ENCODE assay signal across 25 cellular contexts in the genomic region with DNA sequence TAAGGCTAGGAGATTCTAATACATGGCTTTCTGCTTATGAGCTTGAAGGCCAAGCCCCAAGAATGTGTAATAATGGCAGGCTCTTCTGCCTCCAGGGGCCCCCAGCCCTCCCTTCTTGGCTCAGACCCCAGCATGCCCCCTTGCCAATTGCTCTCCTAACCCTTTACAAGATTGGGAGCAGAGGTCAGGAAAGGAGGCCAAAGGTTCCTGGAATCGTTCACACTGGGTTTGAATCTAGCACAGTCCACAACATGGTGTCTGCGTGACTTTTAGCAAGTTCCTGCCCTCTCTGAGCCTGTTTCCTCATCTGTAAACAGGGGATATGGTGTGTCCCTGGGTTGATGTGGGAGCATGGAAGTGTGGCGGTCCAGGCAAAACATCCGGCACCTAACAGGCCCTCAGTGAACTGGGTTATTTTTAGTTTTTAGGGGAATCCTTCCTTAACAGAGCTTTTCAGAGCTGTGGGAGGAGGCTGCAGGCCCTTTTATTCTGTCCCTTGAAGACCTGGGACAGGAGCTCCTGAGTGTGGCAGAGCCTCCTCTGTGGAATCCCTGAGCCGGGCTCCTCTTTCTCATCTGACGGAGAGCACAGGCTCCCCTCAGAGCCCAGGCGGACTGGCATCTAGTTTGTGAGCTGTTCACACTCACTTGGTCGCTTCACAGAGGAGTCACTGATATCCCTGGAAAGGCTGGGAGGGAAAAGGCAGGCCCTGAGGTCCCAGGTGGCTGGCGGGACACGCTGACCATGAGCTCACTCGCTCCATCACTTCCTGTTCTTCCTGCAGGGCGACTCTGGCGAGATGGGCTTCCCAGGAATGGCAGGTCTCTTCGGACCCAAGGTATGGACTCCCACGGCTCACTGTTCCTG. TPM values are rescaled to one million over a fixed set of nuclear protein-coding genes. Genes with fewer than 3 reads are reported as not detected.
DNase-seq lines count a peak whose midpoint lies in the region; ATAC-seq and TF ChIP-seq lines count a peak whose summit lies in the region.
"Had no signal": no experiment of that assay in that cellular context is flagged by ENCODE, and none has a peak within 500 bp of the region (broad histone marks: within the 10 kb centered on the region; RNA-seq: fewer than 3 reads in every experiment).

No MANE protein-coding gene starts in this region.

- H3K27ac ChIP-seq in RWPE2 (ENCODE audit: poor library complexity, severe bottlenecking) (no peak overlapping the region), adrenal gland (no peak overlapping the region), right lobe of liver (no peak overlapping the region), testis (no peak overlapping the region)
- H3K27ac ChIP-seq: esophagus squamous epithelium, heart right ventricle, neutrophil, psoas muscle, SK-N-MC had no signal

- H3K9me3 ChIP-seq in RWPE2 (ENCODE audit: severe bottlenecking) (peaks cover 2% of the 10 kb centered on the region), adrenal gland (replicated peaks in 1 of 3) (peaks cover 0 to 5% (median 0%) of the 10 kb centered on the region in 3 donors), right lobe of liver (peaks cover 0 to 2% (median 0%) of the 10 kb centered on the region in 4 donors), testis (no peaks in the 10 kb centered on the region)

- H3K27me3 ChIP-seq in RWPE2 (ENCODE audit: insufficient read depth, poor library complexity, severe bottlenecking) (no peaks in the 10 kb centered on the region), adrenal gland (no peaks in the 10 kb centered on the region), right lobe of liver (no peaks in the 10 kb centered on the region), testis (no peaks in the 10 kb centered on the region)
- H3K27me3 ChIP-seq: esophagus squamous epithelium, heart right ventricle had no signal

- ATAC-seq in RWPE2 (ENCODE audit: low read depth), result no peak
- peak; percentile 56 to 84 (median 76) for ATAC-seq in right lobe of liver
- no peak for ATAC-seq in GM19397 (IDR thresholded peaks at IDR 0.05; ENCODE audit: unreplicated experiment)
- ATAC-seq: activated T-cell treated with anti-CD3 and anti-CD28 coated beads, Interleukin-2, amount 50 U/mL, for 72 hours; psoas muscle; T-helper 17 cell had no signal

- WGBS in adrenal gland, 4 donors, result 87 to 91% (median 88%) methylated on average over 12 to 15 of the region's 15 CpGs
- WGBS in right lobe of liver (ENCODE audit: insufficient coverage, low coverage, low lambda C conversion rate, missing lambda C conversion rate), result 65% methylated on average over 7 of the region's 15 CpGs
- 90 to 93% methylated on average over 11 to 15 of the region's 15 CpGs for WGBS in testis, 2 donors

- no peaks in the 10 kb centered on the region for H3K4me1 ChIP-seq in RWPE2 (ENCODE audit: insufficient read depth, poor library complexity, severe bottlenecking)
- H3K4me1 ChIP-seq in adrenal gland (replicated peaks in 1 of 2), result no peaks in the 10 kb centered on the region
- H3K4me1 ChIP-seq in right lobe of liver, result peaks cover 0 to 12% (median 0%) of the 10 kb centered on the region in 4 donors
- H3K4me1 ChIP-seq in testis, result no peaks in the 10 kb centered on the region
- H3K4me1 ChIP-seq: esophagus squamous epithelium, psoas muscle had no signal

- intact Hi-C loops in adrenal gland (cut with DNase I) (no loop called here), right lobe of liver (cut with DNase I) (loop anchor here in 1 of 2 donors (5.0 kb wide), 1 partner anchor 142 kb away; the partner anchor contains the start of gene COL27A1), testis (cut with DNase I; ENCODE audit: low total_unique reads) (no loop called here)

- H3K4me3 ChIP-seq in RWPE2 (ENCODE audit: severe bottlenecking) (no peak overlapping the region), adrenal gland (no peak overlapping the region), right lobe of liver (no peak overlapping the region), testis (no peak overlapping the region)
- H3K4me3 ChIP-seq: esophagus squamous epithelium, heart right ventricle, psoas muscle, SK-N-MC had no signal

- TF ChIP-seq CTCF in RWPE2 (IDR thresholded peaks at IDR 0.05; ENCODE audit: poor library complexity, severe bottlenecking), result no peak
- TF ChIP-seq CTCF in adrenal gland (IDR thresholded peaks at IDR 0.05), result no peak
- TF ChIP-seq CTCF in right lobe of liver (IDR thresholded peaks at IDR 0.05), result no peak
- TF ChIP-seq CTCF in testis (IDR thresholded peaks at IDR 0.05), result no peak
- no peak for TF ChIP-seq CTCF in GM10266 (IDR thresholded peaks at IDR 0.05; ENCODE audit: control insufficient read depth, insufficient read depth, low read depth, missing control alignments)

- H3K36me3 ChIP-seq in RWPE2 (ENCODE audit: low read depth), result peaks cover 44% of the 10 kb centered on the region
- peaks cover 0 to 19% of the 10 kb centered on the region in 2 donors for H3K36me3 ChIP-seq in adrenal gland (replicated peaks in 1 of 2)
- H3K36me3 ChIP-seq in right lobe of liver, result peaks cover 0 to 8% (median 2%) of the 10 kb centered on the region in 4 donors
- no peaks in the 10 kb centered on the region for H3K36me3 ChIP-seq in testis (ENCODE audit: low read depth, missing control alignments)
- H3K36me3 ChIP-seq: neutrophil had no signal

- TF ChIP-seq POLR2A in adrenal gland (IDR thresholded peaks at IDR 0.05) (no peak), right lobe of liver (IDR thresholded peaks at IDR 0.05) (no peak), testis (IDR thresholded peaks at IDR 0.05) (no peak)

- DNase-seq in RWPE2 (ENCODE audit: low spot score) (peak; percentile 18), adrenal gland (peak in 5 of 7 donors; percentile 9 to 41 (median 10)), right lobe of liver (peak in 1 of 3 donors; percentile 64), testis (peak; percentile 7), GM10266 (ENCODE audit: extremely low spot score) (no peak), NOMO-1 treated with DMSO at 0.1 percent for 48 hours (lab: John Stamatoyannopoulos, UW; ENCODE audit: unreplicated experiment) (no peak), H4 (ENCODE audit: low spot score) (no peak)
- DNase-seq: activated CD4-positive, CD25-positive, alpha-beta regulatory T cell treated with anti-CD3 and anti-CD28 coated beads, Interleukin-2, amount 50 U/mL, for 72 hours; activated naive CD4-positive, alpha-beta T cell treated with anti-CD3 and anti-CD28 coated beads, Interleukin-2, amount 10 ng/mL, durations not matched to agents 7 days and 5 days; activated T-cell treated with anti-CD3 and anti-CD28 coated beads, Interleukin-2, amount 50 U/mL, for 72 hours; cortex of kidney; esophagus squamous epithelium; foreskin melanocyte; heart right ventricle; mesenchymal stem cell; NCI-H1417; NCI-H345; psoas muscle; T-helper 17 cell had no signal

RNA-seq across cellular contexts. Expression of gene ORM1, which starts 23.4 kb away (rescaled TPM):
- total RNA-seq in adrenal gland (10 to 100 TPM in 1 of 8 donors, 1 to 10 TPM in 6, not detected in 1; 2.9 to 26.0 (median 4.0) TPM), right lobe of liver (over 10,000 TPM; 11,577 to 28,471 (median 22,756) TPM), testis (not detected)
- polyA plus RNA-seq in adrenal gland (10 to 100 TPM in 2 of 3 donors, 1 to 10 TPM in 1; 3.3 to 24.8 (median 14.3) TPM), testis (ENCODE audit: insufficient read depth, low read depth, low replicate concordance) (1.6 TPM)
- 0.33 TPM in 1 of 2 replicates, not detected in the other for total RNA-seq in H4 (2014; rRNA removed; shearing (Covaris generic))
- total RNA-seq: activated T-cell treated with anti-CD3 and anti-CD28 coated beads, Interleukin-2, amount 50 U/mL, for 72 hours; bronchial epithelial cell; RPMI7951; T-helper 17 cell had no signal

RNA-seq across cellular contexts. Expression of gene ORM2, which starts 30.1 kb away (rescaled TPM):
- total RNA-seq in adrenal gland (1 to 10 TPM in 4 of 8 donors, under 1 TPM in 1, not detected in 3; 0.60 to 6.8 (median 1.8) TPM), right lobe of liver (1,000 to 10,000 TPM; 3,162 to 5,107 (median 3,869) TPM), testis (under 1 TPM in 1 of 2 donors, not detected in 1; 0.56 TPM)
- polyA plus RNA-seq in adrenal gland (10 to 100 TPM in 1 of 3 donors, 1 to 10 TPM in 1, under 1 TPM in 1; 0.88 to 16.2 (median 1.3) TPM), testis (ENCODE audit: insufficient read depth, low read depth, low replicate concordance) (2.3 TPM)
- 0.19 TPM in 1 of 2 replicates, not detected in the other for total RNA-seq in H4 (2014; rRNA removed; shearing (Covaris generic))
- total RNA-seq: activated T-cell treated with anti-CD3 and anti-CD28 coated beads, Interleukin-2, amount 50 U/mL, for 72 hours; bronchial epithelial cell; esophagus squamous epithelium; heart right ventricle; psoas muscle; RPMI7951; skeletal muscle tissue; T-helper 17 cell had no signal

Comparison
In these comparisons a context has a peak if more than half of its experiments do, and no peak if none do; other contexts are left out.
1. ATAC-seq: peak in right lobe of liver (4 of 4); none in RWPE2 (single experiment) and GM19397 (single experiment).
2. DNase-seq: peak in RWPE2 (single experiment), adrenal gland (5 of 7) and testis (single experiment); none in GM10266 (single experiment), NOMO-1 treated with DMSO at 0.1 percent for 48 hours (single experiment) and H4 (single experiment).
3. RNA of gene ORM1, which starts 23.4 kb away (total RNA-seq): 11,577 to 28,471 TPM in right lobe of liver; 2.9 to 26.0 TPM in adrenal gland, 0.33 TPM in H4 and not detected in testis; every median in the first group is over 100 times any median in the second.
4. RNA of gene ORM2, which starts 30.1 kb away (total RNA-seq): 3,162 to 5,107 TPM in right lobe of liver; 0.60 to 6.8 TPM in adrenal gland, 0.56 TPM in testis and 0.19 TPM in H4; every median in the first group is over 100 times any median in the second.